Comparison of ENCODE assay signal across 20 cellular contexts in the genomic region with DNA sequence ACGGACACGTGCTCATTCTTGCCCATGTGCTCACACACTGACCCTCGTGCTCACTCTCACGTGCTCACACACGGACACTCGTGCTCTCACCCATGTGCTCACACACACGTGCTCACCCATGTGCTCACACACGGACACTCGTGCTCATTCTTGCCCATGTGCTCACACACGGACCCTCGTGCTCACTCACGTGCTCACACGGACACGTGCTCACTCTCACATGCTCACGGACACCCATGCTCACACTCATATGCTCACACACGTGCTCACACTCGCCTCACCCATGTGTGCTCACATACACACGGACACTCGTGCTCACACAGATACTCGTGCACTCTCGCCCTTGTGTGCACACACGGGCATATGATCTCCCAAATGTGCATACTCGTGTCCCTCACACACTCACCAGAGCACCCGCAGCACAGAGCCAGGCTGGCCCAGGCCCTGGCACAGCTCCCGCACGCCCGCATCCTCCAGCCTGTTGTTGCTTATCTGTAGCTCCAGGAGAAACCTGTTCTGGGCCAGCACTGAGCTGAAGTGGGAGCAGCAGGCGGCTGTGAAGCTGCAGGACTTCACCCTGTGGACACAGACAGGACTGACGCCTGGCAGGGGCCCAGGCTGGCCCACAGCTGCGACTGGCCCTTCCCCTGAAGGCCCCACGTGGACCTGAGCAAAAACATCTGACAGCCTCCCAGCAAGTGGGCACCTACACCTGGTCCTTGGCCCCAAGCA. TPM values are rescaled to one million over a fixed set of nuclear protein-coding genes. Genes with fewer than 3 reads are reported as not detected.
DNase-seq lines count a peak whose midpoint lies in the region; ATAC-seq, FAIRE-seq and TF ChIP-seq lines count a peak whose summit lies in the region.
"Had no signal": no experiment of that assay in that cellular context is flagged by ENCODE, and none has a peak within 500 bp of the region (broad histone marks: within the 10 kb centered on the region; RNA-seq: fewer than 3 reads in every experiment).

No MANE protein-coding gene starts in this region.

- ATAC-seq in Right ventricle myocardium inferior (peak; percentile 58), HG03175 (IDR thresholded peaks at IDR 0.05; ENCODE audit: unreplicated experiment) (no peak), HG03039 (IDR thresholded peaks at IDR 0.05; ENCODE audit: unreplicated experiment) (no peak)
- ATAC-seq: effector memory CD8-positive, alpha-beta T cell; natural killer cell treated with Interleukin-12 subunit alpha and Interleukin-12 subunit beta and Interleukin-15 and Interleukin-18, amount 100 ng/mL, for 72 hours; Panc1; sciatic nerve had no signal

- H3K79me2 ChIP-seq in MM.1S (ENCODE audit: low read length) = peaks cover 11% of the 10 kb centered on the region; the same call in 1 of the 2 replicates

- no peak overlapping the region for H3K4me2 ChIP-seq in MM.1S (ENCODE audit: low read depth, low read length)

- H3K36me3 ChIP-seq in bronchial epithelial cell (ENCODE audit: control insufficient read depth, insufficient read depth, low read length) (peaks cover 55% of the 10 kb centered on the region), MM.1S (replicated peaks; ENCODE audit: insufficient read depth, low read length) (no peaks in the 10 kb centered on the region; the same call in 1 of the 2 replicates)

- H3K27me3 ChIP-seq in bronchial epithelial cell (ENCODE audit: control insufficient read depth, insufficient read depth, low read length) (no peaks in the 10 kb centered on the region), layer of hippocampus (ENCODE audit: control insufficient read depth, insufficient read depth, low read length) (no peaks in the 10 kb centered on the region), MM.1S (replicated peaks; ENCODE audit: insufficient read depth, low read length) (no peaks in the 10 kb centered on the region)
- H3K27me3 ChIP-seq: upper lobe of left lung had no signal

- no peaks in the 10 kb centered on the region for H4K20me1 ChIP-seq in MM.1S (ENCODE audit: insufficient read depth, low read length)

- H3K9me3 ChIP-seq in MM.1S (replicated peaks; ENCODE audit: insufficient read depth, low read length) = no peaks in the 10 kb centered on the region
- H3K9me3 ChIP-seq: upper lobe of left lung had no signal

- H3K27ac ChIP-seq in layer of hippocampus (ENCODE audit: low read depth, low read length) (peak overlapping the region; percentile 62), MM.1S (ENCODE audit: low read length) (no peak overlapping the region)
- H3K27ac ChIP-seq: upper lobe of left lung had no signal

- FAIRE-seq in bronchial epithelial cell (lab: Jason Lieb, UNC) = peak; percentile 93

- H3K9ac ChIP-seq in MM.1S (ENCODE audit: low read length) = no peak overlapping the region

- H3F3A ChIP-seq in MM.1S (ENCODE audit: insufficient read depth, low read length) = no peaks in the 10 kb centered on the region

- intact Hi-C loops in Right ventricle myocardium inferior (cut with DNase I) (loop anchor here (5.0 kb wide), 1 partner anchor 40 kb away; no protein-coding TSS in a partner anchor), cardiac septum (cut with DNase I) (no loop called here)

- TF ChIP-seq CTCF in bronchial epithelial cell (IDR thresholded peaks at IDR 0.05; ENCODE audit: insufficient read depth, low read length, severe bottlenecking) = no peak
- TF ChIP-seq CTCF in MM.1S (IDR thresholded peaks at IDR 0.05; ENCODE audit: low read length) = no peak

- H3K4me3 ChIP-seq in bronchial epithelial cell (ENCODE audit: low read depth, low read length) (no peak overlapping the region), MM.1S (ENCODE audit: low read length) (no peak overlapping the region)
- H3K4me3 ChIP-seq: upper lobe of left lung had no signal

- DNase-seq in Right ventricle myocardium inferior (ENCODE audit: missing footprints) (peak; percentile 58), cardiac septum (ENCODE audit: low spot score) (no peak), bronchial epithelial cell (ENCODE audit: low read depth) (no peak), SIG-M5 treated with dmso at 0.1 percent for 504 hours (lab: John Stamatoyannopoulos, UW; ENCODE audit: unreplicated experiment) (no peak), MM.1S (no peak)
- DNase-seq: activated naive CD4-positive, alpha-beta T cell treated with Interleukin-2 at 50 U/mL for 16 hours; COR-L47; effector memory CD8-positive, alpha-beta T cell; foreskin fibroblast; GDM1; NCI-H2081 treated with DMSO at 0.1 percent for 48 hours; stimulated activated CD4-positive, alpha-beta T cell treated with anti-CD3 and anti-CD28 coated beads, Interleukin-2, amount 100 ng/mL, for 24 hours; SW 1271 had no signal

- no peak overlapping the region for H2AFZ ChIP-seq in MM.1S (ENCODE audit: low read length)

- no peaks in the 10 kb centered on the region for H3K9me2 ChIP-seq in MM.1S (replicated peaks; ENCODE audit: insufficient read depth, low read length)

- H3K4me1 ChIP-seq in MM.1S (ENCODE audit: low read length) = no peaks in the 10 kb centered on the region

RNA-seq across cellular contexts. Expression of gene RNH1, which starts 9.3 kb away (rescaled TPM):
- total RNA-seq in Right ventricle myocardium inferior (190 TPM), cardiac septum (158 TPM), bronchial epithelial cell (361 and 427 TPM in 2 replicates)

RNA-seq across cellular contexts. Expression of gene HRAS, which starts 37.6 kb away (rescaled TPM):
- 57.5 TPM for total RNA-seq in Right ventricle myocardium inferior
- 75.9 TPM for total RNA-seq in cardiac septum
- 150 and 199 TPM in 2 replicates for total RNA-seq in bronchial epithelial cell

RNA-seq across cellular contexts. Expression of gene LRRC56, which starts 39.6 kb away (rescaled TPM):
- 0.16 TPM for total RNA-seq in Right ventricle myocardium inferior
- 0.38 TPM for total RNA-seq in cardiac septum
- total RNA-seq in bronchial epithelial cell = 0.26 and 0.38 TPM in 2 replicates

RNA-seq across cellular contexts. Expression of gene PTDSS2, which starts 47.7 kb away (rescaled TPM):
- 27.8 TPM for total RNA-seq in Right ventricle myocardium inferior
- total RNA-seq in cardiac septum = 24.9 TPM
- total RNA-seq in bronchial epithelial cell = 26.3 and 29.4 TPM in 2 replicates

RNA-seq across cellular contexts. Expression of gene ANO9, which starts 55.9 kb away (rescaled TPM):
- total RNA-seq in Right ventricle myocardium inferior = 0.41 TPM
- 0.38 TPM for total RNA-seq in cardiac septum
- total RNA-seq in bronchial epithelial cell = 7.4 and 9.2 TPM in 2 replicates
